In genomic region chr19:38201731-38202130, GRCh38 we compare ENCODE assay signal across 30 cellular contexts. TPM values are rescaled to one million over a fixed set of nuclear protein-coding genes. Genes with fewer than 3 reads are reported as not detected.
"Had no signal": no experiment of that assay in that cellular context is flagged by ENCODE, and none has a peak within 500 bp of the region (broad histone marks: within the 10 kb centered on the region; RNA-seq: fewer than 3 reads in every experiment).

No MANE protein-coding gene starts in this region.

- ATAC-seq: left cardiac atrium, left lung, mucosa of descending colon, right lobe of liver had no signal

- H3K9me3 Mint-ChIP-seq: mesothelial cell of epicardium, naive B cell, nephron had no signal

- DNase-seq: dermis blood vessel endothelial cell; effector memory CD4-positive, alpha-beta T cell; erythroblast; esophagus squamous epithelium; left cardiac atrium; left lung; mesenchymal stem cell; mucosa of descending colon; naive B cell; occipital lobe; ovary; retina; right lobe of liver; stimulated activated CD4-positive, alpha-beta T cell treated with anti-CD3 and anti-CD28 coated beads, Interleukin-12 subunit alpha, Interleukin-12 subunit beta, amount 100 ng/mL, for 4 hours; stimulated activated CD4-positive, alpha-beta T cell treated with anti-CD3 and anti-CD28 coated beads, Interleukin-1b, Interleukin-23, amount 100 ng/mL, for 48 hours; stimulated activated CD4-positive, alpha-beta T cell treated with anti-CD3 and anti-CD28 coated beads, Interleukin-4, amount 100 ng/mL, for 1 hour; stimulated activated CD8-positive, alpha-beta memory T cell treated with anti-CD3 and anti-CD28 coated beads, Interleukin-4, amount 100 ng/mL, for 48 hours; stimulated activated naive CD4-positive, alpha-beta T cell treated with Interleukin-2 at 50 U/mL for 16 hours; stomach; thyroid gland; trophoblast cell had no signal

- H3K27ac Mint-ChIP-seq: mesothelial cell of epicardium, nephron had no signal

- H3K4me1 Mint-ChIP-seq: mesothelial cell of epicardium, nephron had no signal

- H3K4me1 ChIP-seq: esophagus squamous epithelium, left lung, right lobe of liver, stomach, thyroid gland, vagina had no signal

- H3K4me2 ChIP-seq: smooth muscle cell had no signal

- H3K4me3 ChIP-seq: coronary artery, esophagus squamous epithelium, left lung, mucosa of descending colon, ovary, right lobe of liver, smooth muscle cell, stomach, thyroid gland, vagina had no signal

- H3K36me3 ChIP-seq: ovary had no signal

- H3K4me3 Mint-ChIP-seq: mesothelial cell of epicardium, naive B cell, nephron had no signal

- H3K9me3 ChIP-seq: esophagus squamous epithelium, left lung, mucosa of descending colon, ovary, right lobe of liver, stomach, thyroid gland, vagina had no signal

- H3K27ac ChIP-seq: coronary artery, esophagus squamous epithelium, left lung, ovary, right lobe of liver, stomach, thyroid gland, vagina had no signal

- H3K27me3 ChIP-seq: esophagus squamous epithelium, left lung, ovary, right lobe of liver, thyroid gland, vagina had no signal

RNA-seq across cellular contexts. Expression of gene DPF1, which starts 22.3 kb away (rescaled TPM):
- total RNA-seq: lower leg skin, right lobe of liver, stomach, subcutaneous adipose tissue, thyroid gland, ureter, vagina had no signal

RNA-seq across cellular contexts. Expression of gene PPP1R14A, which starts 54.4 kb away (rescaled TPM):
- total RNA-seq: frontal cortex had no signal
